Comparison of ENCODE assay signal across 11 cellular contexts in genomic region chr1:201191723-201192477, GRCh38. TPM values are rescaled to one million over a fixed set of nuclear protein-coding genes. Genes with fewer than 3 reads are reported as not detected.
DNase-seq lines count a peak whose midpoint lies in the region; ATAC-seq and TF ChIP-seq lines count a peak whose summit lies in the region.
"Had no signal": no experiment of that assay in that cellular context is flagged by ENCODE, and none has a peak within 500 bp of the region (broad histone marks: within the 10 kb centered on the region; RNA-seq: fewer than 3 reads in every experiment).

No MANE protein-coding gene starts in this region.

- no peak overlapping the region for H3K4me3 Mint-ChIP-seq in activated CD4-positive, alpha-beta T cell treated with anti-CD3 and anti-CD28 coated beads, Interleukin-2, amount 10 ng/mL, durations not matched to agents 7 days and 5 days
- H3K4me3 Mint-ChIP-seq in activated CD8-positive, alpha-beta T cell treated with anti-CD3 and anti-CD28 coated beads for 36 hours = no peak overlapping the region
- H3K4me3 Mint-ChIP-seq: IgD-negative memory B cell had no signal

- no peak overlapping the region for H3K27ac Mint-ChIP-seq in activated CD4-positive, alpha-beta T cell treated with anti-CD3 and anti-CD28 coated beads, Interleukin-2, amount 10 ng/mL, durations not matched to agents 7 days and 5 days
- no peak overlapping the region for H3K27ac Mint-ChIP-seq in activated CD8-positive, alpha-beta T cell treated with anti-CD3 and anti-CD28 coated beads for 36 hours
- H3K27ac Mint-ChIP-seq: IgD-negative memory B cell had no signal

- POLR2A ChIA-PET in activated CD4-positive, alpha-beta T cell treated with anti-CD3 and anti-CD28 coated beads, Interleukin-2, amount 10 ng/mL, durations not matched to agents 7 days and 5 days (lab: Charles Lee) = no interaction called here
- POLR2A ChIA-PET in activated CD8-positive, alpha-beta T cell treated with anti-CD3 and anti-CD28 coated beads for 36 hours (lab: Charles Lee) = no interaction called here

- TF ChIP-seq CTCF in activated CD8-positive, alpha-beta T cell treated with anti-CD3 and anti-CD28 coated beads for 36 hours (IDR thresholded peaks at IDR 0.05) = no peak

- H3K36me3 Mint-ChIP-seq in activated CD4-positive, alpha-beta T cell treated with anti-CD3 and anti-CD28 coated beads, Interleukin-2, amount 10 ng/mL, durations not matched to agents 7 days and 5 days (ENCODE audit: low read depth) = no peaks in the 10 kb centered on the region
- no peaks in the 10 kb centered on the region for H3K36me3 Mint-ChIP-seq in activated CD8-positive, alpha-beta T cell treated with anti-CD3 and anti-CD28 coated beads for 36 hours (ENCODE audit: low read depth)
- H3K36me3 Mint-ChIP-seq: IgD-negative memory B cell, naive B cell had no signal

- ATAC-seq in activated CD8-positive, alpha-beta T cell treated with anti-CD3 and anti-CD28 coated beads for 36 hours = peak; percentile 99
- ATAC-seq in HG02588 (IDR thresholded peaks at IDR 0.05; ENCODE audit: unreplicated experiment) (no peak), GM21825 (IDR thresholded peaks at IDR 0.05; ENCODE audit: unreplicated experiment) (no peak), HG02884 (IDR thresholded peaks at IDR 0.05; ENCODE audit: unreplicated experiment) (no peak)

- no peaks in the 10 kb centered on the region for H3K9me3 Mint-ChIP-seq in activated CD4-positive, alpha-beta T cell treated with anti-CD3 and anti-CD28 coated beads, Interleukin-2, amount 10 ng/mL, durations not matched to agents 7 days and 5 days
- no peaks in the 10 kb centered on the region for H3K9me3 Mint-ChIP-seq in activated CD8-positive, alpha-beta T cell treated with anti-CD3 and anti-CD28 coated beads for 36 hours
- H3K9me3 Mint-ChIP-seq: IgD-negative memory B cell, naive B cell had no signal

- intact Hi-C loops in activated CD8-positive, alpha-beta T cell treated with anti-CD3 and anti-CD28 coated beads for 36 hours (cut with micrococcal nuclease) = no loop called here

- peaks cover 2% of the 10 kb centered on the region for H3K4me1 Mint-ChIP-seq in activated CD4-positive, alpha-beta T cell treated with anti-CD3 and anti-CD28 coated beads, Interleukin-2, amount 10 ng/mL, durations not matched to agents 7 days and 5 days
- peaks cover 3% of the 10 kb centered on the region for H3K4me1 Mint-ChIP-seq in activated CD8-positive, alpha-beta T cell treated with anti-CD3 and anti-CD28 coated beads for 36 hours (ENCODE audit: low read depth)
- H3K4me1 Mint-ChIP-seq: IgD-negative memory B cell, naive B cell had no signal

- CTCF ChIA-PET in activated CD4-positive, alpha-beta T cell treated with anti-CD3 and anti-CD28 coated beads, Interleukin-2, amount 10 ng/mL, durations not matched to agents 7 days and 5 days (lab: Charles Lee) = interaction anchor here (1.5 kb wide), 1 partner anchor 16 kb away, joined by 4 read pairs; no protein-coding TSS in a partner anchor
- CTCF ChIA-PET in activated CD8-positive, alpha-beta T cell treated with anti-CD3 and anti-CD28 coated beads for 36 hours (lab: Charles Lee) = interaction anchor here (0.6 to 1.3 kb wide), 4 partner anchors 9 to 72 kb away, joined by 3 read pairs; no protein-coding TSS in a partner anchor

- H3K27me3 Mint-ChIP-seq in activated CD4-positive, alpha-beta T cell treated with anti-CD3 and anti-CD28 coated beads, Interleukin-2, amount 10 ng/mL, durations not matched to agents 7 days and 5 days = peaks cover 7% of the 10 kb centered on the region
- peaks cover 13% of the 10 kb centered on the region for H3K27me3 Mint-ChIP-seq in activated CD8-positive, alpha-beta T cell treated with anti-CD3 and anti-CD28 coated beads for 36 hours

- peak; percentile 22 to 23 for DNase-seq in activated CD4-positive, alpha-beta T cell treated with anti-CD3 and anti-CD28 coated beads for 24 hours (ENCODE audit: low read depth in 2 of 2)
- DNase-seq in activated CD4-positive, alpha-beta T cell treated with anti-CD3 and anti-CD28 coated beads, Interleukin-2, amount 10 ng/mL, durations not matched to agents 7 days and 5 days = no peak
- peak; percentile 76 for DNase-seq in activated CD8-positive, alpha-beta T cell treated with anti-CD3 and anti-CD28 coated beads for 36 hours
- peak; percentile 87 for DNase-seq in hepatic stellate cell (ENCODE audit: low spot score)
- peak; percentile 68 for DNase-seq in stimulated activated CD8-positive, alpha-beta memory T cell treated with anti-CD3 and anti-CD28 coated beads, Interleukin-4, amount 100 ng/mL, for 48 hours
- DNase-seq: effector CD4-positive, alpha-beta T cell; naive B cell had no signal

RNA-seq across cellular contexts. Expression of gene IGFN1, which starts 1.3 kb away (rescaled TPM):
- not detected for total RNA-seq in activated CD4-positive, alpha-beta T cell treated with anti-CD3 and anti-CD28 coated beads, Interleukin-2, amount 10 ng/mL, durations not matched to agents 7 days and 5 days
- not detected for total RNA-seq in activated CD8-positive, alpha-beta T cell treated with anti-CD3 and anti-CD28 coated beads for 36 hours

RNA-seq across cellular contexts. Expression of gene TMEM9, which starts 37.6 kb away (rescaled TPM):
- 10 to 100 TPM; 15.2 to 17.2 TPM for total RNA-seq in activated CD4-positive, alpha-beta T cell treated with anti-CD3 and anti-CD28 coated beads, Interleukin-2, amount 10 ng/mL, durations not matched to agents 7 days and 5 days
- total RNA-seq in activated CD8-positive, alpha-beta T cell treated with anti-CD3 and anti-CD28 coated beads for 36 hours = 10 to 100 TPM; 28.7 to 30.6 TPM
